27 cellular contexts compared by ENCODE assay signal in the genomic region with DNA sequence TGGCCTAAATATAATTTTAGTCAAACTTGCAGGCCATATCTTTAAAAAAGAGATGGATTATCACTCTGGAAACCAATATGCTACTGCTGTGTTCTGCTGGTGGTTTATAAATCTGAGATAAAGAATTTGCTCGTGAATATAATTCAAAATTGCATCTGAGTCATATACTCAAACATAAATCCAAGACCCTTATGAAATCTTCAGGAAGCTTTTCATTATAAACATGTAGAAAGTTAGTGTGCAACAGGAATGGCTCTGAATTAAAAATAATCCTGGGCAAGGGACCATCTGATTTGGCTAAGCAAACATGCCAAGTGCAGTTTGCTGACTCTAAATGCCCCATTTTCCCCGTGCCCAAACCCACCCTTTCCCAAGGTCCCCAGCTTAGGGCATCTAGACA.
"Had no signal": no experiment of that assay in that cellular context is flagged by ENCODE, and none has a peak within 500 bp of the region (broad histone marks: within the 10 kb centered on the region; RNA-seq: fewer than 3 reads in every experiment).

No MANE protein-coding gene starts in this region.

- ATAC-seq: left colon; left lung; naive thymus-derived CD8-positive, alpha-beta T cell; right lobe of liver; stimulated activated memory B cell treated with anti-CD40 and anti-IgM and Interleukin-4, amounts not matched to agents 10 μg/mL and 1 μg/mL and 100 μg/mL, for 72 hours; stimulated activated naive CD8-positive, alpha-beta T cell treated with anti-CD3 and anti-CD28 coated beads, Interleukin-15, amount 100 ng/mL, for 72 hours had no signal

- H3K4me3 Mint-ChIP-seq: immature natural killer cell; nephron progenitor cell; neural progenitor cell; stimulated activated memory B cell treated with anti-CD40 and anti-IgM and Interleukin-4, amounts not matched to agents 10 μg/mL and 1 μg/mL and 100 μg/mL, for 72 hours; stimulated activated naive CD8-positive, alpha-beta T cell treated with anti-CD3 and anti-CD28 coated beads, Interleukin-15, amount 100 ng/mL, for 72 hours had no signal

- H3K27me3 ChIP-seq: left lung, neural progenitor cell, neutrophil, right atrium auricular region, right lobe of liver, tibial nerve, upper lobe of left lung, vagina had no signal

- H2AFZ ChIP-seq: neural progenitor cell, parathyroid adenoma had no signal

- H3K27me3 Mint-ChIP-seq: naive thymus-derived CD8-positive, alpha-beta T cell; stimulated activated memory B cell treated with anti-CD40 and anti-IgM and Interleukin-4, amounts not matched to agents 10 μg/mL and 1 μg/mL and 100 μg/mL, for 72 hours; stimulated activated naive CD8-positive, alpha-beta T cell treated with anti-CD3 and anti-CD28 coated beads, Interleukin-15, amount 100 ng/mL, for 72 hours had no signal

- H3K9me3 ChIP-seq: left lung, lower lobe of right lung, neutrophil, right atrium auricular region, right lobe of liver, tibial nerve, upper lobe of left lung, vagina had no signal

- H3K36me3 Mint-ChIP-seq: neural progenitor cell had no signal

- H3K27ac ChIP-seq: left lung, lower lobe of right lung, neural progenitor cell, neutrophil, parathyroid adenoma, right atrium auricular region, right lobe of liver, tibial nerve, upper lobe of left lung, vagina had no signal

- H3K9me3 Mint-ChIP-seq: immature natural killer cell; naive thymus-derived CD8-positive, alpha-beta T cell; nephron progenitor cell; neural progenitor cell; stimulated activated memory B cell treated with anti-CD40 and anti-IgM and Interleukin-4, amounts not matched to agents 10 μg/mL and 1 μg/mL and 100 μg/mL, for 72 hours; stimulated activated naive CD8-positive, alpha-beta T cell treated with anti-CD3 and anti-CD28 coated beads, Interleukin-15, amount 100 ng/mL, for 72 hours had no signal

- H3K9ac ChIP-seq: neural progenitor cell, parathyroid adenoma had no signal

- H3K27ac Mint-ChIP-seq: naive thymus-derived CD8-positive, alpha-beta T cell; nephron progenitor cell; neural progenitor cell; stimulated activated memory B cell treated with anti-CD40 and anti-IgM and Interleukin-4, amounts not matched to agents 10 μg/mL and 1 μg/mL and 100 μg/mL, for 72 hours; stimulated activated naive CD8-positive, alpha-beta T cell treated with anti-CD3 and anti-CD28 coated beads, Interleukin-15, amount 100 ng/mL, for 72 hours had no signal

- H3K36me3 ChIP-seq: neural progenitor cell, neutrophil, right atrium auricular region, right lobe of liver, upper lobe of left lung, vagina had no signal

- DNase-seq: immature natural killer cell; kidney; left colon; left lung; lower lobe of right lung; mammary epithelial cell; mesenchymal stem cell; naive thymus-derived CD8-positive, alpha-beta T cell; nephron progenitor cell; occipital lobe; right lobe of liver; stimulated activated CD4-positive, alpha-beta T cell treated with anti-CD3 and anti-CD28 coated beads, Interleukin-1b, Interleukin-23, amount 100 ng/mL, for 48 hours; stimulated activated CD4-positive, alpha-beta T cell treated with anti-CD3 and anti-CD28 coated beads, Interleukin-2, amount 100 ng/mL, for 48 hours; stimulated activated CD4-positive, alpha-beta T cell treated with anti-CD3 and anti-CD28 coated beads, Interleukin-4, amount 100 ng/mL, for 4 hours; stimulated activated CD8-positive, alpha-beta memory T cell treated with anti-CD3 and anti-CD28 coated beads, Interleukin-4, amount 100 ng/mL, for 48 hours; stimulated activated naive CD4-positive, alpha-beta T cell treated with Interleukin-2 at 50 U/mL for 16 hours; stimulated activated naive CD8-positive, alpha-beta T cell treated with anti-CD3 and anti-CD28 coated beads, Interleukin-15, amount 100 ng/mL, for 72 hours; substantia nigra; upper lobe of left lung had no signal

- H3K4me3 ChIP-seq: left lung, lower lobe of right lung, neural progenitor cell, right atrium auricular region, right lobe of liver, smooth muscle cell, tibial nerve, upper lobe of left lung, vagina had no signal

- H3K4me2 ChIP-seq: neural progenitor cell, smooth muscle cell had no signal
